21 cellular contexts compared by ENCODE assay signal in genomic region chr10:107616463-107617131, GRCh38.
DNase-seq lines count a peak whose midpoint lies in the region; ATAC-seq, FAIRE-seq and TF ChIP-seq lines count a peak whose summit lies in the region.
"Had no signal": no experiment of that assay in that cellular context is flagged by ENCODE, and none has a peak within 500 bp of the region (broad histone marks: within the 10 kb centered on the region; RNA-seq: fewer than 3 reads in every experiment).

No MANE protein-coding gene starts in this region.

- ATAC-seq in K562 (no peak), left lung (peak; percentile 32), HG02885 (IDR thresholded peaks at IDR 0.05; ENCODE audit: poor library complexity, unreplicated experiment) (no peak)
- ATAC-seq: activated CD4-positive, CD25-positive, alpha-beta regulatory T cell treated with anti-CD3 and anti-CD28 coated beads, Interleukin-2, amount 50 U/mL, for 24 hours; stimulated activated naive B cell treated with anti-CD40 and anti-IgM and Interleukin-4, amounts not matched to agents 10 μg/mL and 1 μg/mL and 100 μg/mL, for 72 hours; T-helper 17 cell had no signal

- H3K36me3 ChIP-seq in MG63 (no peaks in the 10 kb centered on the region), K562 (ENCODE audit: control insufficient read depth, insufficient read depth, low read length) (no peaks in the 10 kb centered on the region), left lung (no peaks in the 10 kb centered on the region)
- H3K36me3 ChIP-seq: HAP-1 had no signal

- H3K79me2 ChIP-seq in K562 (ENCODE audit: control insufficient read depth, insufficient read depth, low read length), result no peaks in the 10 kb centered on the region
- H3K79me2 ChIP-seq: parathyroid adenoma had no signal

- H3K4me1 ChIP-seq in K562 (replicated peaks in 1 of 2; ENCODE audit: control insufficient read depth in 2 of 2, insufficient read depth in 2 of 2, low read length in 2 of 2) (no peaks in the 10 kb centered on the region), left lung (peaks cover 0 to 6% of the 10 kb centered on the region in 2 donors)
- H3K4me1 ChIP-seq: parathyroid adenoma had no signal

- TF ChIP-seq CTCF in K562 (IDR thresholded peaks at IDR 0.05 in 2 of 3, conservative IDR thresholded peaks at IDR 0.05 in 1 of 3; ENCODE audit: insufficient read depth in 2 of 3, low read depth in 1 of 3, low read length in 3 of 3) (no peak), left lung (IDR thresholded peaks at IDR 0.05) (no peak)

- H3K4me2 ChIP-seq in K562 (ENCODE audit: insufficient read depth, low read length), result no peak overlapping the region
- H3K4me2 ChIP-seq: smooth muscle cell had no signal

- in situ Hi-C loops in K562 (cut with MboI), result no loop called here

- TF ChIP-seq POLR2A in K562 (conservative IDR thresholded peaks at IDR 0.05), result no peak

- no peaks in the 10 kb centered on the region for H3K9me3 ChIP-seq in MG63
- no peaks in the 10 kb centered on the region for H3K9me3 ChIP-seq in K562 (replicated peaks; ENCODE audit: control insufficient read depth, insufficient read depth, low read depth, low read length)
- no peaks in the 10 kb centered on the region for H3K9me3 ChIP-seq in left lung
- H3K9me3 ChIP-seq: HAP-1 had no signal

- DNase-seq in AG20443 (ENCODE audit: low spot score), result peak; percentile 22
- DNase-seq in MG63, result peak; percentile 25
- DNase-seq in K562 (ENCODE audit: extremely low read depth in 1 of 4, low spot score in 3 of 4), result no peak
- DNase-seq in left lung, result no peak
- DNase-seq in head of caudate nucleus, result no peak
- DNase-seq in Ammon's horn (ENCODE audit: low spot score), result no peak
- no peak for DNase-seq in AG08396 (ENCODE audit: low spot score)
- DNase-seq: activated naive CD4-positive, alpha-beta T cell treated with anti-CD3 and anti-CD28 coated beads for 36 hours; DND-41; effector memory CD4-positive, alpha-beta T cell; Kasumi-1; kidney; NCI-H774; stimulated activated naive B cell treated with anti-CD40 and anti-IgM and Interleukin-4, amounts not matched to agents 10 μg/mL and 1 μg/mL and 100 μg/mL, for 72 hours; T-helper 17 cell had no signal

- POLR2A ChIA-PET in K562 (lab: Yijun Ruan, JAX), result no interaction called here

- no peak for FAIRE-seq in K562 (lab: Jason Lieb, UNC)
- FAIRE-seq: kidney had no signal

- H2AFZ ChIP-seq in K562 (ENCODE audit: low read depth, low read length), result no peak overlapping the region
- H2AFZ ChIP-seq: parathyroid adenoma had no signal

- H3K27me3 ChIP-seq in MG63, result no peaks in the 10 kb centered on the region
- H3K27me3 ChIP-seq in K562 (ENCODE audit: control insufficient read depth in 2 of 2, insufficient read depth in 2 of 2, low read length in 2 of 2), result no peaks in the 10 kb centered on the region
- no peaks in the 10 kb centered on the region for H3K27me3 ChIP-seq in left lung

- BruUV-seq in K562 (replicated peaks; lab: Mats Ljungman, UMichigan), result no TSS peak

- CTCF ChIA-PET in K562 (lab: Yijun Ruan, JAX; ENCODE audit: low intra/inter-chr PET ratio), result no interaction called here

- WGBS in K562 (ENCODE audit: insufficient coverage, low coverage, missing lambda C conversion rate), result 3% methylated on average over 3 of the region's 3 CpGs

- no peak for TF ChIP-seq EP300 in K562 (IDR thresholded peaks at IDR 0.05; ENCODE audit: low read length)

- no peak for TF ChIP-seq RAD21 in K562 (CRISPR knock-in tag; conservative IDR thresholded peaks at IDR 0.05 in 1 of 2, IDR thresholded peaks at IDR 0.05 in 1 of 2)

- no peak overlapping the region for H3K27ac ChIP-seq in K562 (ENCODE audit: extremely low read depth, low read depth, low read length)
- peak overlapping the region in 1 of 2 donors; percentile 14 for H3K27ac ChIP-seq in left lung
- H3K27ac ChIP-seq: C4-2B, parathyroid adenoma had no signal

- no peaks in the 10 kb centered on the region for H4K20me1 ChIP-seq in K562 (replicated peaks; ENCODE audit: control insufficient read depth, insufficient read depth, low read length)

- no peaks in the 10 kb centered on the region for H3K9me1 ChIP-seq in K562 (ENCODE audit: control insufficient read depth, insufficient read depth, low read length)

- intact Hi-C loops in K562 (cut with micrococcal nuclease) (no loop called here), left lung (cut with DNase I) (no loop called here), head of caudate nucleus (cut with DNase I) (no loop called here)

- H3K9ac ChIP-seq in K562 (ENCODE audit: insufficient read depth in 1 of 2, low read depth in 2 of 2, low read length in 2 of 2), result no peak overlapping the region
- H3K9ac ChIP-seq: parathyroid adenoma had no signal

- no peak overlapping the region for H3K4me3 ChIP-seq in MG63
- no peak overlapping the region for H3K4me3 ChIP-seq in K562
- no peak overlapping the region for H3K4me3 ChIP-seq in left lung
- H3K4me3 ChIP-seq: HAP-1, smooth muscle cell had no signal

TF ChIP-seq in K562, 482 proteins besides CTCF, POLR2A, EP300 and RAD21:
- peak; percentile 88 for TF ChIP-seq MAFK (IDR thresholded peaks at IDR 0.05; ENCODE audit: low read length)
- TF ChIP-seq MAFG (tag; conservative IDR thresholded peaks at IDR 0.05), result peak; percentile 51; the same call in 1 of the 2 replicates
- no peak for TF ChIP-seq NR2F6 (CRISPR knock-in tag; IDR thresholded peaks at IDR 0.05)
- no peak for TF ChIP-seq FIP1L1 (IDR thresholded peaks at IDR 0.05; ENCODE audit: low read depth, low read length, poor library complexity, severe bottlenecking)
- TF ChIP-seq SRSF3 (IDR thresholded peaks at IDR 0.05; ENCODE audit: insufficient read depth, low read length), result no peak
- TF ChIP-seq ZNF316 (IDR thresholded peaks at IDR 0.05), result peak; percentile 60
- no peak for TF ChIP-seq MYBL2 (IDR thresholded peaks at IDR 0.05; ENCODE audit: low read depth)
- TF ChIP-seq MYBL2 (CRISPR knock-in tag; IDR thresholded peaks at IDR 0.05; ENCODE audit: borderline replicate concordance), result no peak
- peak; percentile 82 for TF ChIP-seq MAFF (IDR thresholded peaks at IDR 0.05; ENCODE audit: low read length)

Comparison
In these comparisons a context has a peak if more than half of its experiments do, and no peak if none do; other contexts are left out.
1. DNase-seq: peak in AG20443 (single experiment) and MG63 (single experiment); none in K562 (0 of 4), left lung (0 of 2), head of caudate nucleus (0 of 42), Ammon's horn (single experiment) and AG08396 (single experiment).